ENCODE assay signal across 1 cellular context in genomic region chr1:1511533-1512285, GRCh38.
TF ChIP-seq lines count a peak whose summit lies in the region.

Gene ATAD3A (plus strand): TSS chr1:1512162. CDS start chr1:1512269, 107 bp downstream.

TF ChIP-seq in HepG2, 621 proteins besides CTCF, POLR2A, EP300 and RAD21 (continued from another document and continues in another):
- TF ChIP-seq ERF (CRISPR knock-in tag; IDR thresholded peaks at IDR 0.05): peak; percentile 93
- no peak for TF ChIP-seq ZNF17 (CRISPR knock-in tag; IDR thresholded peaks at IDR 0.05)
- TF ChIP-seq ZNF597 (CRISPR knock-in tag; IDR thresholded peaks at IDR 0.05): 0 out of 2 replicates have a peak, but pooled peaks have one; percentile 68
- peak; percentile 78 for TF ChIP-seq ZBTB38 (CRISPR knock-in tag; IDR thresholded peaks at IDR 0.05)
- peak; percentile 62; the same call in 1 of the 2 replicates for TF ChIP-seq HBP1 (CRISPR knock-in tag; IDR thresholded peaks at IDR 0.05; ENCODE audit: low read depth)
- TF ChIP-seq KMT2A (CRISPR knock-in tag; IDR thresholded peaks at IDR 0.05): peak; percentile 86
- TF ChIP-seq ZFX (CRISPR knock-in tag; IDR thresholded peaks at IDR 0.05; ENCODE audit: low read depth): peak; percentile 60
- TF ChIP-seq ZNF124 (CRISPR knock-in tag; IDR thresholded peaks at IDR 0.05): peak; percentile 64; the same call in 1 of the 2 replicates
- no peak for TF ChIP-seq AHDC1 (CRISPR knock-in tag; IDR thresholded peaks at IDR 0.05; ENCODE audit: borderline replicate concordance)
- peak; percentile 41; the same call in 1 of the 2 replicates for TF ChIP-seq BORCS8-MEF2B (CRISPR knock-in tag; IDR thresholded peaks at IDR 0.05)
- TF ChIP-seq NR0B2 (CRISPR knock-in tag; IDR thresholded peaks at IDR 0.05): 0 out of 2 replicates have a peak, but pooled peaks have one; percentile 63
- no peak for TF ChIP-seq HNRNPH1 (optimal IDR thresholded peaks at IDR 0.05; ENCODE audit: low read depth, low read length)
- peak; percentile 52; the same call in 1 of the 2 replicates for TF ChIP-seq ZFP90 (CRISPR knock-in tag; IDR thresholded peaks at IDR 0.05; ENCODE audit: borderline replicate concordance)
- peak; percentile 79 for TF ChIP-seq ZNF143 (CRISPR knock-in tag; IDR thresholded peaks at IDR 0.05)
- no peak for TF ChIP-seq FOXA1 (IDR thresholded peaks at IDR 0.05)
- peak; percentile 17; the same call in 1 of the 2 replicates for TF ChIP-seq FOXA1 (CRISPR knock-in tag; IDR thresholded peaks at IDR 0.05)
- peak; percentile 59 for TF ChIP-seq GATAD2A (CRISPR knock-in tag; IDR thresholded peaks at IDR 0.05)
- no peak for TF ChIP-seq SOX13 (IDR thresholded peaks at IDR 0.05)
- TF ChIP-seq SOX13 (CRISPR knock-in tag; conservative IDR thresholded peaks at IDR 0.05 in 1 of 2, IDR thresholded peaks at IDR 0.05 in 1 of 2): peak in 1 of 2 experiments; percentile 40; a peak in 1 of 4 replicates
- peak; percentile 77 for TF ChIP-seq MED1 (CRISPR knock-in tag; IDR thresholded peaks at IDR 0.05)
- TF ChIP-seq ZNF674 (CRISPR knock-in tag; IDR thresholded peaks at IDR 0.05; ENCODE audit: low read depth): no peak
- no peak for TF ChIP-seq CSRNP2 (CRISPR knock-in tag; conservative IDR thresholded peaks at IDR 0.05; ENCODE audit: low read depth)
- TF ChIP-seq ZNF580 (CRISPR knock-in tag; IDR thresholded peaks at IDR 0.05; ENCODE audit: borderline replicate concordance, low read depth): peak; percentile 81; the same call in 1 of the 2 replicates
- peak; percentile 94 for TF ChIP-seq E2F1 (CRISPR knock-in tag; IDR thresholded peaks at IDR 0.05)
- peak; percentile 97 for TF ChIP-seq TFDP1 (CRISPR knock-in tag; IDR thresholded peaks at IDR 0.05; ENCODE audit: borderline replicate concordance)
- TF ChIP-seq HOXA5 (CRISPR knock-in tag; IDR thresholded peaks at IDR 0.05): peak; percentile 89; the same call in 1 of the 2 replicates
- TF ChIP-seq ZNF761 (CRISPR knock-in tag; conservative IDR thresholded peaks at IDR 0.05): 0 out of 2 replicates have a peak, but pooled peaks have one; percentile 50
- TF ChIP-seq ZSCAN31 (CRISPR knock-in tag; IDR thresholded peaks at IDR 0.05; ENCODE audit: low read depth): peak; percentile 91
- peak; percentile 90; the same call in 1 of the 2 replicates for TF ChIP-seq FOXK1 (CRISPR knock-in tag; IDR thresholded peaks at IDR 0.05; ENCODE audit: borderline replicate concordance, low read depth)
- peak; percentile 95 for TF ChIP-seq MXD1 (CRISPR knock-in tag; IDR thresholded peaks at IDR 0.05)
- 0 out of 2 replicates have a peak, but pooled peaks have one; percentile 17 for TF ChIP-seq TOE1 (CRISPR knock-in tag; IDR thresholded peaks at IDR 0.05)
- peak; percentile 68; the same call in 1 of the 2 replicates for TF ChIP-seq ZMYM4 (CRISPR knock-in tag; IDR thresholded peaks at IDR 0.05)
- no peak for TF ChIP-seq ZNF784 (CRISPR knock-in tag; IDR thresholded peaks at IDR 0.05; ENCODE audit: borderline replicate concordance)
- peak; percentile 65 for TF ChIP-seq ISL2 (CRISPR knock-in tag; IDR thresholded peaks at IDR 0.05)
- peak; percentile 35 for TF ChIP-seq RBM22 (optimal IDR thresholded peaks at IDR 0.05; ENCODE audit: low read length)
- no peak for TF ChIP-seq CREB3 (CRISPR knock-in tag; IDR thresholded peaks at IDR 0.05)
- peak; percentile 11; the same call in 1 of the 2 replicates for TF ChIP-seq SKIL (CRISPR knock-in tag; IDR thresholded peaks at IDR 0.05; ENCODE audit: borderline replicate concordance)
- TF ChIP-seq ZNF709 (CRISPR knock-in tag; IDR thresholded peaks at IDR 0.05): 0 out of 2 replicates have a peak, but pooled peaks have one; percentile 66
- TF ChIP-seq ZNF639 (CRISPR knock-in tag; conservative IDR thresholded peaks at IDR 0.05): peak; percentile 94
- no peak for TF ChIP-seq SRSF1 (optimal IDR thresholded peaks at IDR 0.05; ENCODE audit: low read depth, low read length)
- no peak for TF ChIP-seq ZNF101 (CRISPR knock-in tag; IDR thresholded peaks at IDR 0.05; ENCODE audit: borderline replicate concordance, low read depth)
- peak; percentile 81 for TF ChIP-seq RFX3 (CRISPR knock-in tag; IDR thresholded peaks at IDR 0.05)
